Comparison of ENCODE assay signal across 16 cellular contexts in the genomic region with DNA sequence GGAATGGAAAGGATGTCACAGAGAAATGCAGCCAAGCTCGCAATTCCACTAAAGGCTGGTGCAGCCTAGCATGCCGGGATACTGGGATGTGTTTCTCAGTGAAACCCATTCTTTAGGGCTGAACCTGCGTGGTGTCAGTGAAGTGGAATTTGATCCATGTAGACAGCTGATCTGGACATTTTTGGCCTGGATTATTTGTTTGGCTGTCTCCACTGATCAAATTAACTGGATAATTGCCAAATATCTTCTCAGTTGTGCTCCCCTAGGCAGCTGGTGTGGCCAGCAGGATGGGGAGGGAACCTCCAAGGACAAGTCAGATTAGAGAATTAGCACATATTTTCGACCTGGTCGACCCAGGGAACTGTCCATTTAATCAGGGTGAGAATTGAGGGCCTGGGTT.
A peak's percentile ranks its signal among the peaks of the same experiment; 100 is the strongest.
DNase-seq lines count a peak whose midpoint lies in the region; ATAC-seq and TF ChIP-seq lines count a peak whose summit lies in the region.
"Had no signal": no experiment of that assay in that cellular context is flagged by ENCODE, and none has a peak within 500 bp of the region (broad histone marks: within the 10 kb centered on the region; RNA-seq: fewer than 3 reads in every experiment).

No MANE protein-coding gene starts in this region.

- 43% methylated on average over 5 of the region's 5 CpGs for WGBS in liver

- H3K27me3 Mint-ChIP-seq in activated CD4-positive, alpha-beta memory T cell treated with anti-CD3 and anti-CD28 coated beads for 36 hours: no peaks in the 10 kb centered on the region

- H3K9me3 ChIP-seq in SJCRH30 (replicated peaks): no peaks in the 10 kb centered on the region
- no peaks in the 10 kb centered on the region for H3K9me3 ChIP-seq in liver (ENCODE audit: control insufficient read depth in 4 of 4, low read length in 3 of 4)
- H3K9me3 ChIP-seq: SK-N-SH had no signal

- intact Hi-C loops in activated CD4-positive, alpha-beta memory T cell treated with anti-CD3 and anti-CD28 coated beads for 36 hours (cut with micrococcal nuclease): no loop called here

- TF ChIP-seq CTCF in liver (IDR thresholded peaks at IDR 0.05; ENCODE audit: low read depth, low read length, missing input control): no peak

- H3K4me3 Mint-ChIP-seq in activated CD4-positive, alpha-beta memory T cell treated with anti-CD3 and anti-CD28 coated beads for 36 hours: no peak overlapping the region
- H3K4me3 Mint-ChIP-seq: CD4-positive, CD25-positive, alpha-beta regulatory T cell had no signal

- H3K36me3 Mint-ChIP-seq in activated CD4-positive, alpha-beta memory T cell treated with anti-CD3 and anti-CD28 coated beads for 36 hours: no peaks in the 10 kb centered on the region
- H3K36me3 Mint-ChIP-seq: CD4-positive, CD25-positive, alpha-beta regulatory T cell had no signal

- H3K4me1 Mint-ChIP-seq in activated CD4-positive, alpha-beta memory T cell treated with anti-CD3 and anti-CD28 coated beads for 36 hours (ENCODE audit: low read depth): no peaks in the 10 kb centered on the region
- H3K4me1 Mint-ChIP-seq: CD4-positive, CD25-positive, alpha-beta regulatory T cell had no signal

- no peak overlapping the region for H3K4me3 ChIP-seq in SJCRH30
- H3K4me3 ChIP-seq in liver (ENCODE audit: low read depth in 1 of 3, low read length in 3 of 3): no peak overlapping the region

- H3K36me3 ChIP-seq in SJCRH30: no peaks in the 10 kb centered on the region
- no peaks in the 10 kb centered on the region for H3K36me3 ChIP-seq in liver (ENCODE audit: control insufficient read depth in 4 of 4, insufficient read depth in 3 of 4, low read depth in 1 of 4, low read length in 3 of 4)

- H3K4me1 ChIP-seq in SJCRH30: peaks cover 20% of the 10 kb centered on the region
- H3K4me1 ChIP-seq in liver (ENCODE audit: control insufficient read depth in 4 of 4, insufficient read depth in 4 of 4, low read length in 3 of 4): peaks cover 0 to 31% (median 16%) of the 10 kb centered on the region in 4 donors

- POLR2A ChIA-PET in activated CD4-positive, alpha-beta memory T cell treated with anti-CD3 and anti-CD28 coated beads for 36 hours (lab: Charles Lee): no interaction called here

- H3K27ac ChIP-seq in SJCRH30 (no peak overlapping the region), liver (ENCODE audit: low read depth in 1 of 2, low read length in 2 of 2) (no peak overlapping the region)

- no peaks in the 10 kb centered on the region for H3K9me3 Mint-ChIP-seq in activated CD4-positive, alpha-beta memory T cell treated with anti-CD3 and anti-CD28 coated beads for 36 hours

- peak in 1 of 2 donors; percentile 21 for TF ChIP-seq RAD21 in liver (IDR thresholded peaks at IDR 0.05)

- ATAC-seq in GM19467 (IDR thresholded peaks at IDR 0.05; ENCODE audit: unreplicated experiment) (no peak), HG03280 (IDR thresholded peaks at IDR 0.05; ENCODE audit: unreplicated experiment) (no peak)

- H3K9ac ChIP-seq in liver (ENCODE audit: low read depth in 1 of 2, low read length in 2 of 2): no peak overlapping the region
- H3K9ac ChIP-seq: SK-N-SH had no signal

- DNase-seq in NCI-H748 (lab: John Stamatoyannopoulos, UW; ENCODE audit: unreplicated experiment): peak; percentile 14
- DNase-seq in NCI-H748 treated with DMSO at 0.1 percent for 48 hours (lab: John Stamatoyannopoulos, UW): no peak
- peak; percentile 58 to 81 for DNase-seq in SJCRH30
- DNase-seq in activated CD4-positive, alpha-beta memory T cell treated with anti-CD3 and anti-CD28 coated beads for 36 hours: no peak
- DNase-seq: AML-193; CD4-positive, CD25-positive, alpha-beta regulatory T cell; DND-41; GF-D8; HCEC 1CT; KBM-7; NCI-H1092 treated with DMSO at 0.1 percent for 48 hours; NCI-H1930; SK-N-SH had no signal

- no peak overlapping the region for H3K27ac Mint-ChIP-seq in activated CD4-positive, alpha-beta memory T cell treated with anti-CD3 and anti-CD28 coated beads for 36 hours
- H3K27ac Mint-ChIP-seq: CD4-positive, CD25-positive, alpha-beta regulatory T cell had no signal

- H3K27me3 ChIP-seq in SJCRH30: no peaks in the 10 kb centered on the region
- no peaks in the 10 kb centered on the region for H3K27me3 ChIP-seq in liver (ENCODE audit: control insufficient read depth in 4 of 4, insufficient read depth in 4 of 4, low read length in 3 of 4)

- CTCF ChIA-PET in activated CD4-positive, alpha-beta memory T cell treated with anti-CD3 and anti-CD28 coated beads for 36 hours (lab: Charles Lee): no interaction called here

TF ChIP-seq in liver, 16 proteins besides CTCF, POLR2A, EP300 and RAD21:
- peak; percentile 62 to 72 for TF ChIP-seq HNF4A (conservative IDR thresholded peaks at IDR 0.05)
- peak; percentile 37 for TF ChIP-seq HNF4G (IDR thresholded peaks at IDR 0.05)
- TF ChIP-seq RXRA (IDR thresholded peaks at IDR 0.05): no peak
- peak; percentile 36 for TF ChIP-seq SP1 (IDR thresholded peaks at IDR 0.05)

Comparison
In these comparisons a context has a peak if more than half of its experiments do, and no peak if none do; other contexts are left out.
1. DNase-seq: peak in NCI-H748 (single experiment) and SJCRH30 (2 of 2); none in NCI-H748 treated with DMSO at 0.1 percent for 48 hours (single experiment) and activated CD4-positive, alpha-beta memory T cell treated with anti-CD3 and anti-CD28 coated beads for 36 hours (single experiment).